ENCODE assay signal across 1 cellular context in genomic region chr1:34929497-34929852, GRCh38.
TF ChIP-seq lines count a peak whose summit lies in the region.

Gene DLGAP3, minus strand, starts transcription at chr1:34929650. Its CDS starts 24,267 bp downstream, at chr1:34905383.

TF ChIP-seq in HepG2, 621 proteins besides CTCF, POLR2A, EP300 and RAD21:
- TF ChIP-seq PRDM15 (CRISPR knock-in tag; IDR thresholded peaks at IDR 0.05), result peak; percentile 96
- peak; percentile 49 for TF ChIP-seq HNRNPK (IDR thresholded peaks at IDR 0.05; ENCODE audit: low read depth, low read length, poor library complexity, severe bottlenecking)
- no peak for TF ChIP-seq TFDP2 (CRISPR knock-in tag; IDR thresholded peaks at IDR 0.05)
TF ChIP-seq in HepG2: peak in this region for 2.
